In the genomic region with DNA sequence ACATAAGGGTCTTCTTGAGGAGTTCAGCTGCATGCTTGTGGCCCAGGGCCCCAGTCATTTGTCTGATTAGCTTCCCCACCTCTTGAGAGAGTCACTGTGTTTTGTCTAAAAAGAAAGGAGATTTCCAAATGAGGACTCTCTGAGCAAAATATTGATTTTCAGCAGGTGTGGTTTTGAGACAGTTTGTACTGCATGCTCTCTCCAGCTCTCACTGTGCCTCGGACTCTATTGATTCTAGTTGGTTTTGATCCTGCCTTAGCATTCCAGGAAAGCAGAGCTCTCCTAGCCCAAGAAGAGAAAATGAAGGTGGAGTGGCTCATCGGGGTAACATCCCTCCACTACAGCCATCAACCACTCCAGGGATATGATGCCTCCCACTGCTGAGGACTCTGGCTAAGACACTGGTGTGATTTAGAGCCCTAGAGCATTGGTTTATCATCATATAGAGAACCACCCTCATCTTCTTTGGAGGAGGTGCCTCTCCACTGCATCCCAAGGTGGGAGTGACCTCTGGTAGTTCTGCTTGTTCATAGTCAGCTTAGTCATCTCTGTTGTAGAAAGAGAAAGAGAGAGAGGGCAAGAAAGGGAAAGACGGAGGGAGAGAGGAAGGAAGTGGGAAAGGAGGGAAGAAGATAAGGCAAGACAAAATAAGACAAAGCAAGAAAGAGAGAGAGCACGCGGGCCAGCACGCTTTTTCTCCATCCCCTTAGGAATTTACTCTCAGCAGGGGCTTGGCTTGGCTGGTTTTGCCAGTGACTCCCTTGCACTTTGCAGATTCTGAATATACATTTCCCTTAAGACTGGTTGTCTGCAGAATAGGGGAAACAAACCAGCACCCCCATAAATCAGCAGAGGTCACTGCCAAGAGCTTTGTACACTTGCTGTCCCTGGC, we compare ENCODE assay signal across 16 cellular contexts.
DNase-seq lines count a peak whose midpoint lies in the region; ATAC-seq and TF ChIP-seq lines count a peak whose summit lies in the region.
"Had no signal": no experiment of that assay in that cellular context is flagged by ENCODE, and none has a peak within 500 bp of the region (broad histone marks: within the 10 kb centered on the region; RNA-seq: fewer than 3 reads in every experiment).

No MANE protein-coding gene starts in this region.

- no peak for TF ChIP-seq CTCF in activated CD8-positive, alpha-beta T cell treated with anti-CD3 and anti-CD28 coated beads for 36 hours (IDR thresholded peaks at IDR 0.05)
- TF ChIP-seq CTCF in cardiac fibroblast (IDR thresholded peaks at IDR 0.05; ENCODE audit: low read depth, low read length), result no peak

- no peak for DNase-seq in activated CD8-positive, alpha-beta T cell treated with anti-CD3 and anti-CD28 coated beads, Interleukin-2, amount 10 ng/mL, durations not matched to agents 7 days and 5 days
- DNase-seq in activated CD8-positive, alpha-beta T cell treated with anti-CD3 and anti-CD28 coated beads for 36 hours, result no peak
- DNase-seq in MG63, result peak; percentile 51
- DNase-seq in cardiac fibroblast (ENCODE audit: low read depth in 2 of 2), result peak; percentile 20 to 38
- no peak for DNase-seq in neuronal stem cell (ENCODE audit: low spot score)
- DNase-seq in HPDE6-E6E7 (ENCODE audit: extremely low spot score), result no peak
- DNase-seq in NCI-H69 (lab: John Stamatoyannopoulos, UW), result no peak
- DNase-seq: activated CD4-positive, CD25-positive, alpha-beta regulatory T cell treated with anti-CD3 and anti-CD28 coated beads, Interleukin-2, amount 50 U/mL, for 72 hours; activated T-cell treated with anti-CD3 and anti-CD28 coated beads, Interleukin-2, amount 50 U/mL, for 1 hour; heart right ventricle; NCI-H1105 treated with DMSO at 0.1 percent for 48 hours; NCI-H2227 treated with DMSO at 0.1 percent for 48 hours; PC-9; stimulated activated naive CD4-positive, alpha-beta T cell had no signal

- no peak overlapping the region for H2AK5ac ChIP-seq in neuronal stem cell (ENCODE audit: low read depth, low read length)

- peaks cover 18% of the 10 kb centered on the region for H3K27me3 Mint-ChIP-seq in activated CD8-positive, alpha-beta T cell treated with anti-CD3 and anti-CD28 coated beads, Interleukin-2, amount 10 ng/mL, durations not matched to agents 7 days and 5 days (ENCODE audit: low read depth)
- H3K27me3 Mint-ChIP-seq in activated CD8-positive, alpha-beta T cell treated with anti-CD3 and anti-CD28 coated beads for 36 hours, result peaks cover 10% of the 10 kb centered on the region

- no peak overlapping the region for H3K9ac ChIP-seq in neuronal stem cell (ENCODE audit: low read depth, low read length, poor library complexity)

- peak overlapping the region; percentile 53 for H2AFZ ChIP-seq in neuronal stem cell (ENCODE audit: low read length)
- H2AFZ ChIP-seq: PC-9 had no signal

- peaks cover 78% of the 10 kb centered on the region for H3K4me1 Mint-ChIP-seq in activated CD8-positive, alpha-beta T cell treated with anti-CD3 and anti-CD28 coated beads, Interleukin-2, amount 10 ng/mL, durations not matched to agents 7 days and 5 days (ENCODE audit: low read depth)
- H3K4me1 Mint-ChIP-seq in activated CD8-positive, alpha-beta T cell treated with anti-CD3 and anti-CD28 coated beads for 36 hours (ENCODE audit: low read depth), result peaks cover 20% of the 10 kb centered on the region

- H3K36me3 ChIP-seq in MG63 (no peaks in the 10 kb centered on the region), neuronal stem cell (replicated peaks in 1 of 2; ENCODE audit: control insufficient read depth in 2 of 2, insufficient read depth in 2 of 2, low read length in 2 of 2) (no peaks in the 10 kb centered on the region)

- H3K4ac ChIP-seq in neuronal stem cell (ENCODE audit: low read length), result no peak overlapping the region

- H3K27me3 ChIP-seq in MG63, result no peaks in the 10 kb centered on the region
- no peaks in the 10 kb centered on the region for H3K27me3 ChIP-seq in neuronal stem cell (ENCODE audit: control insufficient read depth in 3 of 3, insufficient read depth in 3 of 3, low read depth in 1 of 3, low read length in 3 of 3)
- H3K27me3 ChIP-seq: heart right ventricle had no signal

- no peaks in the 10 kb centered on the region for H3K79me1 ChIP-seq in neuronal stem cell (ENCODE audit: low read depth, low read length)

- no peak overlapping the region for H3K23ac ChIP-seq in neuronal stem cell (ENCODE audit: low read depth, low read length, poor library complexity)

- no peak overlapping the region for H2BK5ac ChIP-seq in neuronal stem cell (ENCODE audit: low read length)

- POLR2A ChIA-PET in activated CD8-positive, alpha-beta T cell treated with anti-CD3 and anti-CD28 coated beads, Interleukin-2, amount 10 ng/mL, durations not matched to agents 7 days and 5 days (lab: Charles Lee), result interaction anchor here (0.9 kb wide), 1 partner anchor 11 kb away, joined by 3 read pairs; no protein-coding TSS in a partner anchor
- POLR2A ChIA-PET in activated CD8-positive, alpha-beta T cell treated with anti-CD3 and anti-CD28 coated beads for 36 hours (lab: Charles Lee), result no interaction called here

- WGBS in neuronal stem cell (ENCODE audit: extremely low coverage in 2 of 2, insufficient read length in 2 of 2, insufficient replicate concordance in 1 of 2), 2 donors, result no CpG with 5 or more reads among the region's 6 CpGs

- H3K27ac Mint-ChIP-seq in activated CD8-positive, alpha-beta T cell treated with anti-CD3 and anti-CD28 coated beads, Interleukin-2, amount 10 ng/mL, durations not matched to agents 7 days and 5 days, result peak overlapping the region; percentile 7
- H3K27ac Mint-ChIP-seq in activated CD8-positive, alpha-beta T cell treated with anti-CD3 and anti-CD28 coated beads for 36 hours, result no peak overlapping the region
- H3K27ac Mint-ChIP-seq: type B pancreatic cell had no signal

- no peak overlapping the region for H3K4me2 ChIP-seq in neuronal stem cell (ENCODE audit: insufficient read depth, low read length, poor library complexity, severe bottlenecking)
- H3K4me2 ChIP-seq: PC-9 had no signal

- no peak overlapping the region for H3K4me3 Mint-ChIP-seq in activated CD8-positive, alpha-beta T cell treated with anti-CD3 and anti-CD28 coated beads, Interleukin-2, amount 10 ng/mL, durations not matched to agents 7 days and 5 days
- H3K4me3 Mint-ChIP-seq in activated CD8-positive, alpha-beta T cell treated with anti-CD3 and anti-CD28 coated beads for 36 hours, result no peak overlapping the region
- H3K4me3 Mint-ChIP-seq: type B pancreatic cell had no signal

- CTCF ChIA-PET in activated CD8-positive, alpha-beta T cell treated with anti-CD3 and anti-CD28 coated beads, Interleukin-2, amount 10 ng/mL, durations not matched to agents 7 days and 5 days (lab: Charles Lee), result interaction anchor here (1.5 to 2.2 kb wide), 2 partner anchors 12 to 14 kb away, joined by 5 to 9 read pairs; no protein-coding TSS in a partner anchor
- CTCF ChIA-PET in activated CD8-positive, alpha-beta T cell treated with anti-CD3 and anti-CD28 coated beads for 36 hours (lab: Charles Lee), result interaction anchor here (1.1 to 1.6 kb wide), 4 partner anchors 10 to 64 kb away, joined by 3 to 4 read pairs (median 3); no protein-coding TSS in a partner anchor

- peaks cover 2% of the 10 kb centered on the region for H3K9me3 Mint-ChIP-seq in activated CD8-positive, alpha-beta T cell treated with anti-CD3 and anti-CD28 coated beads, Interleukin-2, amount 10 ng/mL, durations not matched to agents 7 days and 5 days (ENCODE audit: insufficient read depth)
- peaks cover 3% of the 10 kb centered on the region for H3K9me3 Mint-ChIP-seq in activated CD8-positive, alpha-beta T cell treated with anti-CD3 and anti-CD28 coated beads for 36 hours

- no peak overlapping the region for H3K14ac ChIP-seq in neuronal stem cell (ENCODE audit: low read length)

- H3K36me3 Mint-ChIP-seq in activated CD8-positive, alpha-beta T cell treated with anti-CD3 and anti-CD28 coated beads, Interleukin-2, amount 10 ng/mL, durations not matched to agents 7 days and 5 days (ENCODE audit: low read depth), result peaks cover 17% of the 10 kb centered on the region
- H3K36me3 Mint-ChIP-seq in activated CD8-positive, alpha-beta T cell treated with anti-CD3 and anti-CD28 coated beads for 36 hours (ENCODE audit: low read depth), result no peaks in the 10 kb centered on the region
- H3K36me3 Mint-ChIP-seq: type B pancreatic cell had no signal

- no peak overlapping the region for H4K91ac ChIP-seq in neuronal stem cell (ENCODE audit: low read depth, low read length, poor library complexity)

- ATAC-seq in activated CD8-positive, alpha-beta T cell treated with anti-CD3 and anti-CD28 coated beads, Interleukin-2, amount 10 ng/mL, durations not matched to agents 7 days and 5 days, result no peak
- ATAC-seq in activated CD8-positive, alpha-beta T cell treated with anti-CD3 and anti-CD28 coated beads for 36 hours, result no peak
- ATAC-seq in GM18502 (IDR thresholded peaks at IDR 0.05; ENCODE audit: poor library complexity, unreplicated experiment), result no peak

- H2BK120ac ChIP-seq in neuronal stem cell (ENCODE audit: low read depth, low read length), result no peak overlapping the region

- H2BK12ac ChIP-seq in neuronal stem cell (ENCODE audit: low read length), result no peak overlapping the region

- H3K18ac ChIP-seq in neuronal stem cell (ENCODE audit: low read length), result no peak overlapping the region

- no peak overlapping the region for H3K27ac ChIP-seq in neuronal stem cell (replicated peaks; ENCODE audit: low read length)
- H3K27ac ChIP-seq: heart right ventricle, PC-9 had no signal

- intact Hi-C loops in activated CD8-positive, alpha-beta T cell treated with anti-CD3 and anti-CD28 coated beads for 36 hours (cut with micrococcal nuclease), result no loop called here

- H2BK15ac ChIP-seq in neuronal stem cell (ENCODE audit: low read length), result no peak overlapping the region

- H3K9me3 ChIP-seq in MG63 (no peaks in the 10 kb centered on the region), neuronal stem cell (replicated peaks in 1 of 2; ENCODE audit: control insufficient read depth in 2 of 2, insufficient read depth in 1 of 2, low read depth in 1 of 2, low read length in 2 of 2) (peaks cover 0 to 7% of the 10 kb centered on the region in 2 donors)

- H3K4me3 ChIP-seq in MG63 (no peak overlapping the region), cardiac fibroblast (replicated peaks in 1 of 2; ENCODE audit: low read depth in 2 of 2, low read length in 2 of 2) (no peak overlapping the region), neuronal stem cell (ENCODE audit: low read length in 2 of 2) (no peak overlapping the region)
- H3K4me3 ChIP-seq: heart right ventricle, PC-9 had no signal

- H3K4me1 ChIP-seq in neuronal stem cell (ENCODE audit: control insufficient read depth in 2 of 2, insufficient read depth in 1 of 2, low read depth in 1 of 2, low read length in 2 of 2), result peaks cover 2% of the 10 kb centered on the region in 2 donors

- H4K8ac ChIP-seq in neuronal stem cell (ENCODE audit: low read depth, low read length), result no peak overlapping the region

Comparison
In these comparisons a context has a peak if more than half of its experiments do, and no peak if none do; other contexts are left out.
1. DNase-seq: peak in MG63 (single experiment) and cardiac fibroblast (2 of 2); none in activated CD8-positive, alpha-beta T cell treated with anti-CD3 and anti-CD28 coated beads, Interleukin-2, amount 10 ng/mL, durations not matched to agents 7 days and 5 days (single experiment), activated CD8-positive, alpha-beta T cell treated with anti-CD3 and anti-CD28 coated beads for 36 hours (single experiment), neuronal stem cell (single experiment), HPDE6-E6E7 (single experiment) and NCI-H69 (single experiment).